Comparison of ENCODE assay signal across 8 cellular contexts in genomic region chrX:53224860-53225797, GRCh38. TPM values are rescaled to one million over a fixed set of nuclear protein-coding genes. Genes with fewer than 3 reads are reported as not detected.
A peak's percentile ranks its signal among the peaks of the same experiment; 100 is the strongest.
DNase-seq lines count a peak whose midpoint lies in the region; ATAC-seq lines count a peak whose summit lies in the region.

Gene KDM5C (minus strand): TSS chrX:53225207. CDS start chrX:53224889, 318 bp downstream.

- peak; percentile 80 for ATAC-seq in GM19455 (IDR thresholded peaks at IDR 0.05; ENCODE audit: unreplicated experiment)

- DNase-seq in CD1c-positive myeloid dendritic cell (ENCODE audit: extremely low spot score) (peak; percentile 92), HS-27A (ENCODE audit: low read depth) (peak; percentile 74), NK-92 (lab: John Stamatoyannopoulos, UW; ENCODE audit: unreplicated experiment) (peak; percentile 6), lung microvascular endothelial cell (ENCODE audit: low read depth in 2 of 2) (peak; percentile 94 to 98)
- DNase-seq in activated CD8-positive, alpha-beta memory T cell treated with anti-CD3 and anti-CD28 coated beads for 1 hour (ENCODE audit: extremely low read depth in 1 of 2, low read depth in 1 of 2), result peak; percentile 71 to 89
- peak; percentile 78 for DNase-seq in effector CD8-positive, alpha-beta T cell (lab: John Stamatoyannopoulos, UW)
- DNase-seq in stimulated activated CD4-positive, alpha-beta T cell treated with anti-CD3 and anti-CD28 coated beads, TNF-alpha, amount 100 ng/mL, for 48 hours (ENCODE audit: low read depth in 3 of 3), result peak; percentile 62 to 88 (median 79)

RNA-seq across cellular contexts. Expression of gene KDM5C, which starts in this region (rescaled TPM):
- total RNA-seq in lung microvascular endothelial cell, result 49.8 and 78.2 TPM in 2 replicates

Comparison
In these comparisons a context has a peak if more than half of its experiments do, and no peak if none do; other contexts are left out.
1. Peak in every context shown above with its lines: DNase-seq and ATAC-seq.
2. DNase-seq: peak in every context shown above with its lines; median percentile 96 in lung microvascular endothelial cell; 92 in CD1c-positive myeloid dendritic cell; 80 in activated CD8-positive, alpha-beta memory T cell treated with anti-CD3 and anti-CD28 coated beads for 1 hour; 79 in stimulated activated CD4-positive, alpha-beta T cell treated with anti-CD3 and anti-CD28 coated beads, TNF-alpha, amount 100 ng/mL, for 48 hours; 78 in effector CD8-positive, alpha-beta T cell; 74 in HS-27A; 6 in NK-92.